Comparison of ENCODE assay signal across 8 cellular contexts in the genomic region with DNA sequence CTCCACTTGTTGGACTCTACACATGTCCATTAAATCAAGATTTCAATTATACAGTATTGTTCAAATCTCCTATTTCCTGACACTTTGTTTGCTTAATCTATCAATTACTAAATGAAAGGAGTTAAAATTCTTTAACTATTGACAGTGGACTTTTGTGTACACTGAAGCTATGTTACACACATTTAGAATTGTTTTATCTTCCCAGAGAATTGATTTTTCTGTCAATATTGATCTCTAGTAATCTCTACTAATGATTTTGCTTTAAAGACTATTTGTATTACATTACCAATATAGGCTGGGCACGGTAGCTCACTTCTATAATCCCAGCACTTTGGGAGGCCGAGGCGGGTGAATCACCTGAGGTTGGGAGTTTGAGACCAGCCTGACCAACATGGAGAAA.
"Had no signal": no experiment of that assay in that cellular context is flagged by ENCODE, and none has a peak within 500 bp of the region (broad histone marks: within the 10 kb centered on the region; RNA-seq: fewer than 3 reads in every experiment).

No MANE protein-coding gene starts in this region.

- DNase-seq: GDM1, GF-D8 had no signal

- FAIRE-seq: G401.6, GM12878, GM12891, GM12892, GM18507, GM19239 had no signal

- ATAC-seq: GM12878 had no signal

- H3K4me3 ChIP-seq: GM12878 had no signal
